In the genomic region with DNA sequence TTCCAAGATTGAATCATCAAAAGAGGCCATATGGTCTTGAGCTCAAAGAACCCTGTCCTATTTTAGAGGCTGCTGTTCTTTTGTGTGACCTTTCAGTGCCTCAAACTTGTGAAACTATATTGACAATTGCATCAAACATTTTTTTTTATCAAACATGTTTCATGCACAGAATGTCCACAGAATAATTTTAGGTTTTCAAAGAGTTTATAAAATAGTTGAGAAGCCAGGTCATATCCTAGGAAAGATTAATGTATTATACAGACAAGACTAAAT, we compare ENCODE assay signal across 13 cellular contexts.
DNase-seq lines count a peak whose midpoint lies in the region; ATAC-seq and TF ChIP-seq lines count a peak whose summit lies in the region.
"Had no signal": no experiment of that assay in that cellular context is flagged by ENCODE, and none has a peak within 500 bp of the region (broad histone marks: within the 10 kb centered on the region; RNA-seq: fewer than 3 reads in every experiment).

No MANE protein-coding gene starts in this region.

- DNase-seq in activated naive CD4-positive, alpha-beta T cell treated with anti-CD3 and anti-CD28 coated beads, Interleukin-2, amount 50 U/mL, for 72 hours (ENCODE audit: low spot score in 2 of 2) = no peak
- DNase-seq in activated naive CD4-positive, alpha-beta T cell treated with anti-CD3 and anti-CD28 coated beads, Interleukin-2, amount 10 ng/mL, durations not matched to agents 7 days and 5 days = no peak
- DNase-seq in GM23248 (no peak), WERI-Rb-1 (no peak), A673 (ENCODE audit: low spot score) (no peak), NCI-H1048 (lab: John Stamatoyannopoulos, UW) (no peak)
- DNase-seq in stimulated activated naive B cell treated with anti-CD40 and anti-IgM and Interleukin-4, amounts not matched to agents 10 μg/mL and 1 μg/mL and 100 μg/mL, for 72 hours = no peak
- DNase-seq in stimulated activated CD4-positive, alpha-beta T cell treated with anti-CD3 and anti-CD28 coated beads, Interleukin-4, amount 100 ng/mL, for 1 hour = no peak
- DNase-seq: activated effector memory CD4-positive, alpha-beta T cell treated with anti-CD3 and anti-CD28 coated beads, Interleukin-2, amount 50 U/mL, for 16 hours; cortex of kidney; NCI-H1436 treated with DMSO at 0.1 percent for 48 hours; uterus had no signal

- peaks cover 55% of the 10 kb centered on the region for H3F3A ChIP-seq in GM23248 (ENCODE audit: insufficient read depth)

- no peak for ATAC-seq in activated naive CD4-positive, alpha-beta T cell treated with anti-CD3 and anti-CD28 coated beads, Interleukin-2, amount 50 U/mL, for 72 hours
- ATAC-seq in stimulated activated naive B cell treated with anti-CD40 and anti-IgM and Interleukin-4, amounts not matched to agents 10 μg/mL and 1 μg/mL and 100 μg/mL, for 72 hours (replicated peaks) = peak; percentile 5 to 16
- ATAC-seq: gastroesophageal sphincter had no signal

- no peak overlapping the region for H2AFZ ChIP-seq in GM23248

- H3K9ac ChIP-seq in GM23248 = no peak overlapping the region

- in situ Hi-C loops in GM23248 (cut with MboI) = no loop called here

- no peaks in the 10 kb centered on the region for H3K9me3 ChIP-seq in GM23248 (ENCODE audit: low read depth)
- no peaks in the 10 kb centered on the region for H3K9me3 ChIP-seq in WERI-Rb-1 (ENCODE audit: severe bottlenecking)
- no peaks in the 10 kb centered on the region for H3K9me3 ChIP-seq in A673 (ENCODE audit: low read depth, low read length, poor library complexity, severe bottlenecking)
- H3K9me3 ChIP-seq: gastroesophageal sphincter, uterus had no signal

- H3K4me3 ChIP-seq in GM23248 (no peak overlapping the region), WERI-Rb-1 (ENCODE audit: low read depth, low read length) (no peak overlapping the region), A673 (ENCODE audit: low read depth, low read length, poor library complexity, severe bottlenecking) (no peak overlapping the region)
- H3K4me3 ChIP-seq: gastroesophageal sphincter, uterus had no signal

- H3K36me3 ChIP-seq in GM23248 (ENCODE audit: low read depth) (peaks cover 14% of the 10 kb centered on the region; the same call in 1 of the 2 replicates), WERI-Rb-1 (no peaks in the 10 kb centered on the region), A673 (ENCODE audit: insufficient read depth, low read length, poor library complexity, severe bottlenecking) (no peaks in the 10 kb centered on the region)
- H3K36me3 ChIP-seq: gastroesophageal sphincter, uterus had no signal

- CTCF ChIA-PET in activated naive CD4-positive, alpha-beta T cell treated with anti-CD3 and anti-CD28 coated beads, Interleukin-2, amount 10 ng/mL, durations not matched to agents 7 days and 5 days (lab: Charles Lee) = no interaction called here
- CTCF ChIA-PET in A673 (lab: Charles Lee) = no interaction called here

- no peaks in the 10 kb centered on the region for H3K27me3 Mint-ChIP-seq in activated naive CD4-positive, alpha-beta T cell treated with anti-CD3 and anti-CD28 coated beads, Interleukin-2, amount 10 ng/mL, durations not matched to agents 7 days and 5 days
- no peaks in the 10 kb centered on the region for H3K27me3 Mint-ChIP-seq in stimulated activated naive B cell treated with anti-CD40 and anti-IgM and Interleukin-4, amounts not matched to agents 10 μg/mL and 1 μg/mL and 100 μg/mL, for 72 hours

- intact Hi-C loops in A673 (cut with micrococcal nuclease; ENCODE audit: unreplicated experiment) = no loop called here

- H3K4me1 Mint-ChIP-seq in activated naive CD4-positive, alpha-beta T cell treated with anti-CD3 and anti-CD28 coated beads, Interleukin-2, amount 10 ng/mL, durations not matched to agents 7 days and 5 days = peaks cover 38% of the 10 kb centered on the region
- H3K4me1 Mint-ChIP-seq in stimulated activated naive B cell treated with anti-CD40 and anti-IgM and Interleukin-4, amounts not matched to agents 10 μg/mL and 1 μg/mL and 100 μg/mL, for 72 hours = peaks cover 30 to 44% of the 10 kb centered on the region in 2 donors

- no peak overlapping the region for H3K4me3 Mint-ChIP-seq in activated naive CD4-positive, alpha-beta T cell treated with anti-CD3 and anti-CD28 coated beads, Interleukin-2, amount 10 ng/mL, durations not matched to agents 7 days and 5 days
- H3K4me3 Mint-ChIP-seq in stimulated activated naive B cell treated with anti-CD40 and anti-IgM and Interleukin-4, amounts not matched to agents 10 μg/mL and 1 μg/mL and 100 μg/mL, for 72 hours = no peak overlapping the region

- no peak for TF ChIP-seq CTCF in WERI-Rb-1 (IDR thresholded peaks at IDR 0.05; ENCODE audit: low read depth, low read length)
- TF ChIP-seq CTCF in A673 (conservative IDR thresholded peaks at IDR 0.05; ENCODE audit: low read depth, low read length) = no peak

- peaks cover 35 to 58% of the 10 kb centered on the region in 2 donors for H3K36me3 Mint-ChIP-seq in activated naive CD4-positive, alpha-beta T cell treated with anti-CD3 and anti-CD28 coated beads, Interleukin-2, amount 50 U/mL, for 72 hours
- H3K36me3 Mint-ChIP-seq in activated naive CD4-positive, alpha-beta T cell treated with anti-CD3 and anti-CD28 coated beads, Interleukin-2, amount 10 ng/mL, durations not matched to agents 7 days and 5 days = peaks cover 54% of the 10 kb centered on the region
- H3K36me3 Mint-ChIP-seq in stimulated activated naive B cell treated with anti-CD40 and anti-IgM and Interleukin-4, amounts not matched to agents 10 μg/mL and 1 μg/mL and 100 μg/mL, for 72 hours = peaks cover 28 to 44% of the 10 kb centered on the region in 2 donors

- H4K20me1 ChIP-seq in GM23248 (ENCODE audit: insufficient read depth) = no peaks in the 10 kb centered on the region

- peak overlapping the region; percentile 76 to 98 for H3K27ac Mint-ChIP-seq in activated naive CD4-positive, alpha-beta T cell treated with anti-CD3 and anti-CD28 coated beads, Interleukin-2, amount 50 U/mL, for 72 hours
- no peak overlapping the region for H3K27ac Mint-ChIP-seq in activated naive CD4-positive, alpha-beta T cell treated with anti-CD3 and anti-CD28 coated beads, Interleukin-2, amount 10 ng/mL, durations not matched to agents 7 days and 5 days
- no peak overlapping the region for H3K27ac Mint-ChIP-seq in stimulated activated naive B cell treated with anti-CD40 and anti-IgM and Interleukin-4, amounts not matched to agents 10 μg/mL and 1 μg/mL and 100 μg/mL, for 72 hours

- no peaks in the 10 kb centered on the region for H3K9me3 Mint-ChIP-seq in activated naive CD4-positive, alpha-beta T cell treated with anti-CD3 and anti-CD28 coated beads, Interleukin-2, amount 50 U/mL, for 72 hours
- H3K9me3 Mint-ChIP-seq in activated naive CD4-positive, alpha-beta T cell treated with anti-CD3 and anti-CD28 coated beads, Interleukin-2, amount 10 ng/mL, durations not matched to agents 7 days and 5 days = no peaks in the 10 kb centered on the region
- peaks cover 0 to 1% of the 10 kb centered on the region in 2 donors for H3K9me3 Mint-ChIP-seq in stimulated activated naive B cell treated with anti-CD40 and anti-IgM and Interleukin-4, amounts not matched to agents 10 μg/mL and 1 μg/mL and 100 μg/mL, for 72 hours

- BruUV-seq in A673 (replicated peaks; lab: Mats Ljungman, UMichigan) = no TSS peak

- H3K4me2 ChIP-seq in GM23248 (ENCODE audit: unreplicated experiment) = peak overlapping the region; percentile 15

- H3K27me3 ChIP-seq in GM23248 (replicated peaks; ENCODE audit: insufficient read depth) (no peaks in the 10 kb centered on the region), WERI-Rb-1 (ENCODE audit: insufficient read depth, low read depth, severe bottlenecking) (no peaks in the 10 kb centered on the region), A673 (replicated peaks; ENCODE audit: insufficient read depth, low read depth, low read length, poor library complexity) (no peaks in the 10 kb centered on the region)
- H3K27me3 ChIP-seq: gastroesophageal sphincter, uterus had no signal

- POLR2A ChIA-PET in A673 (lab: Charles Lee; ENCODE audit: low non-redundant PET) = no interaction called here

- H3K79me2 ChIP-seq in GM23248 (ENCODE audit: insufficient read depth) = peaks cover 92% of the 10 kb centered on the region

- no peaks in the 10 kb centered on the region for H3K9me2 ChIP-seq in GM23248 (ENCODE audit: insufficient read depth)

- H3K4me1 ChIP-seq in GM23248 (ENCODE audit: insufficient read depth) (peaks cover 57% of the 10 kb centered on the region), A673 (ENCODE audit: insufficient read depth, low read length, poor library complexity, severe bottlenecking) (no peaks in the 10 kb centered on the region)

- H3K27ac ChIP-seq in GM23248 = peak overlapping the region; percentile 83
- peak overlapping the region; percentile 21; the same call in 1 of the 2 replicates for H3K27ac ChIP-seq in WERI-Rb-1
- no peak overlapping the region for H3K27ac ChIP-seq in A673 (ENCODE audit: low read depth, low read length, poor library complexity, severe bottlenecking)
- H3K27ac ChIP-seq: uterus had no signal

Comparison
In these comparisons a context has a peak if more than half of its experiments do, and no peak if none do; other contexts are left out.
1. H3K27ac Mint-ChIP-seq: peak in activated naive CD4-positive, alpha-beta T cell treated with anti-CD3 and anti-CD28 coated beads, Interleukin-2, amount 50 U/mL, for 72 hours (2 of 2); none in activated naive CD4-positive, alpha-beta T cell treated with anti-CD3 and anti-CD28 coated beads, Interleukin-2, amount 10 ng/mL, durations not matched to agents 7 days and 5 days (single experiment) and stimulated activated naive B cell treated with anti-CD40 and anti-IgM and Interleukin-4, amounts not matched to agents 10 μg/mL and 1 μg/mL and 100 μg/mL, for 72 hours (single experiment).
2. ATAC-seq: peak in stimulated activated naive B cell treated with anti-CD40 and anti-IgM and Interleukin-4, amounts not matched to agents 10 μg/mL and 1 μg/mL and 100 μg/mL, for 72 hours (2 of 2); none in activated naive CD4-positive, alpha-beta T cell treated with anti-CD3 and anti-CD28 coated beads, Interleukin-2, amount 50 U/mL, for 72 hours (0 of 2).